1 cellular context compared by ENCODE assay signal in genomic region chr3:58474967-58475578, GRCh38.
A peak's percentile ranks its signal among the peaks of the same experiment; 100 is the strongest.
TF ChIP-seq lines count a peak whose summit lies in the region.

No MANE protein-coding gene starts in this region.

TF ChIP-seq in HEK293, 187 proteins besides CTCF, POLR2A, EP300 and RAD21:
- TF ChIP-seq PRDM6 (tag by site-specific recombination; IDR thresholded peaks at IDR 0.05): no peak
- TF ChIP-seq ZNF366 (tag by site-specific recombination; conservative IDR thresholded peaks at IDR 0.05): 0 out of 2 replicates have a peak, but pooled peaks have one; percentile 30
- TF ChIP-seq ZNF837 (tag by site-specific recombination; IDR thresholded peaks at IDR 0.05): no peak
- no peak for TF ChIP-seq ZNF843 (tag by site-specific recombination; IDR thresholded peaks at IDR 0.05)
TF ChIP-seq in HEK293: peak in this region for 1.
